In genomic region chr6:151325075-151326050, GRCh38 we compare ENCODE assay signal across 8 cellular contexts.
DNase-seq lines count a peak whose midpoint lies in the region; ATAC-seq and TF ChIP-seq lines count a peak whose summit lies in the region.

No MANE protein-coding gene starts in this region.

- H3K9me3 ChIP-seq in AG04450 (ENCODE audit: control insufficient read depth, insufficient read depth, low read length) (no peaks in the 10 kb centered on the region; the same call in 1 of the 2 replicates), stomach (no peaks in the 10 kb centered on the region)

- TF ChIP-seq EP300 in stomach (IDR thresholded peaks at IDR 0.05), result no peak

- H3K4me3 Mint-ChIP-seq in T-helper 2 cell treated with Interferon-gamma antibody and Interleukin-4, amounts not matched to agents 5 μg/mL and 100 μg/mL, for 36 hours, result peak overlapping the region; percentile 81

- ATAC-seq in left lobe of liver (peak; percentile 71), HG02798 (IDR thresholded peaks at IDR 0.05; ENCODE audit: poor library complexity, unreplicated experiment) (no peak)

- no peaks in the 10 kb centered on the region for H3K9me3 Mint-ChIP-seq in T-helper 2 cell treated with Interferon-gamma antibody and Interleukin-4, amounts not matched to agents 5 μg/mL and 100 μg/mL, for 36 hours

- TF ChIP-seq POLR2A in stomach (IDR thresholded peaks at IDR 0.05), result no peak

- H3K27me3 Mint-ChIP-seq in T-helper 2 cell treated with Interferon-gamma antibody and Interleukin-4, amounts not matched to agents 5 μg/mL and 100 μg/mL, for 36 hours (ENCODE audit: low read depth), result peaks cover 38% of the 10 kb centered on the region

- peak overlapping the region; percentile 21 for H3K27ac ChIP-seq in AG04450 (ENCODE audit: low read depth, low read length)
- H3K27ac ChIP-seq in stomach, result peak overlapping the region in 4 of 5 donors; percentile 64 to 91 (median 67)

- CTCF ChIA-PET in AG04450 (lab: Charles Lee), result interaction anchor here (0.6 to 5.9 kb wide), 57 partner anchors 8 to 1155 kb away, joined by 3 to 158 read pairs (median 6); partner anchors contain the start of gene AKAP12

- 2 to 4% (median 3%) methylated on average over 11 to 46 of the region's 46 CpGs for WGBS in stomach, 5 donors

- intact Hi-C loops in stomach (cut with DNase I; ENCODE audit: low total_unique reads), result no loop called here

- no peak for TF ChIP-seq CTCF in AG04450 (IDR thresholded peaks at IDR 0.05; ENCODE audit: low read depth, low read length)
- no peak for TF ChIP-seq CTCF in HFF-Myc (IDR thresholded peaks at IDR 0.05; ENCODE audit: low read depth, low read length, missing control alignments)
- no peak for TF ChIP-seq CTCF in stomach (IDR thresholded peaks at IDR 0.05)

- POLR2A ChIA-PET in AG04450 (lab: Yijun Ruan, JAX), result interaction anchor here (0.6 to 1.1 kb wide), 6 partner anchors 10 to 374 kb away, joined by 3 to 9 read pairs (median 4); partner anchors contain the start of gene AKAP12

- H3K27me3 ChIP-seq in AG04450 (ENCODE audit: control insufficient read depth, insufficient read depth, low read length) (no peaks in the 10 kb centered on the region), stomach (peaks cover 0 to 7% (median 0%) of the 10 kb centered on the region in 3 donors)

- H3K4me1 Mint-ChIP-seq in T-helper 2 cell treated with Interferon-gamma antibody and Interleukin-4, amounts not matched to agents 5 μg/mL and 100 μg/mL, for 36 hours (ENCODE audit: low read depth), result peaks cover 20% of the 10 kb centered on the region

- no peak for DNase-seq in AG04450 (ENCODE audit: low read depth, low spot score)
- no peak for DNase-seq in HFF-Myc (ENCODE audit: extremely low read depth, low read depth)
- DNase-seq in T-helper 2 cell treated with Interferon-gamma antibody and Interleukin-4, amounts not matched to agents 5 μg/mL and 100 μg/mL, for 36 hours (ENCODE audit: low spot score), result peak; percentile 13
- DNase-seq in dedifferentiated amniotic fluid mesenchymal stem cell (ENCODE audit: extremely low spot score), result peak; percentile 49
- peak; percentile 50 for DNase-seq in left lobe of liver (ENCODE audit: low spot score)
- peak; percentile 48 for DNase-seq in stomach
- DNase-seq in OCI-M2 (lab: John Stamatoyannopoulos, UW; ENCODE audit: unreplicated experiment), result no peak

- peaks cover 20 to 43% (median 25%) of the 10 kb centered on the region in 4 donors for H3K4me1 ChIP-seq in stomach

- H3K4me3 ChIP-seq in AG04450 (ENCODE audit: low read depth, low read length) (peak overlapping the region; percentile 86), HFF-Myc (replicated peaks; ENCODE audit: low read depth, low read length) (peak overlapping the region; percentile 51), stomach (peak overlapping the region; percentile 49 to 58 (median 56))

- H3K36me3 Mint-ChIP-seq in T-helper 2 cell treated with Interferon-gamma antibody and Interleukin-4, amounts not matched to agents 5 μg/mL and 100 μg/mL, for 36 hours (ENCODE audit: low read depth), result no peaks in the 10 kb centered on the region

- no peaks in the 10 kb centered on the region for H3K36me3 ChIP-seq in stomach

- no peak overlapping the region for H3K27ac Mint-ChIP-seq in T-helper 2 cell treated with Interferon-gamma antibody and Interleukin-4, amounts not matched to agents 5 μg/mL and 100 μg/mL, for 36 hours

Comparison
In these comparisons a context has a peak if more than half of its experiments do, and no peak if none do; other contexts are left out.
1. DNase-seq: peak in T-helper 2 cell treated with Interferon-gamma antibody and Interleukin-4, amounts not matched to agents 5 μg/mL and 100 μg/mL, for 36 hours (single experiment), dedifferentiated amniotic fluid mesenchymal stem cell (single experiment), left lobe of liver (single experiment) and stomach (single experiment); none in AG04450 (single experiment), HFF-Myc (single experiment) and OCI-M2 (single experiment).
2. Peak in every context shown above with its lines, with median percentiles within 50 percentile points of each other: H3K4me3 ChIP-seq.